ENCODE assay signal across 18 cellular contexts in the genomic region with DNA sequence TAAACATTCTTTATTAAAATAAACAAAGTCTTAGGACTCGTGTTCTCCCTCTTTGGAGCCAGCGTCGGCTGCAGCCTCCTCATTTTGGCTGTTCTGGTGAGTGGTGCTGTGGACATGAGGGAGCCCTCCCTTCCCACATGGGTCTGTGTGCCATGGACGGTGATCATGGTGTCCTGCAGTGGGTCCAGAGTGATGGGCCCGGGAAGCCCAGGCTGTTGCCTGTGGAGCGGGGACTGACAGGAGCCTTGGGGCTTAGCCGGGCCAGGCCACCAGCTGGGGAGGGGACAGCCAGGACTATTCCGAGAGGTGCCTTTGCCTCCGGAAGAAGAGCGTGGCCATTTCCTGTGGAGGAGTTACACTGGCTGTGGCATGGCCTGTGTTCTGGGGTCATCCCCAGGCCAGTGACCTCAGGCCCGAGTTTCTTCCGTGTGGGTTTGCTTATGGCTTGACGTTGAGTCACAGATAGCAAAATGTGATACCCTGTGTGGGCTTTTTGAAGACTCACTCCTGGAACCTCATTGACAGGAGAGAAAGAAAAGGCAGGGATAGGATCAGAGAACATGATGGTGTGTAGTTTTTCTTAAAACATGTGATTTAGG.
DNase-seq lines count a peak whose midpoint lies in the region; ATAC-seq and TF ChIP-seq lines count a peak whose summit lies in the region.
"Had no signal": no experiment of that assay in that cellular context is flagged by ENCODE, and none has a peak within 500 bp of the region (broad histone marks: within the 10 kb centered on the region; RNA-seq: fewer than 3 reads in every experiment).

No MANE protein-coding gene starts in this region.

- H3K27ac ChIP-seq in mesenchymal stem cell (ENCODE audit: low read length, poor library complexity, severe bottlenecking) (no peak overlapping the region), Peyer's patch (no peak overlapping the region)
- H3K27ac ChIP-seq: left ventricle myocardium inferior, prostate gland had no signal

- intact Hi-C loops in natural killer cell (cut with micrococcal nuclease): loop anchor here (5.0 kb wide), 1 partner anchor 113 kb away; no protein-coding TSS in a partner anchor

- H3K9me3 ChIP-seq in mesenchymal stem cell (ENCODE audit: control insufficient read depth, low read length) (no peaks in the 10 kb centered on the region), Peyer's patch (no peaks in the 10 kb centered on the region)
- H3K9me3 ChIP-seq: left ventricle myocardium inferior, prostate gland had no signal

- H3K9me3 Mint-ChIP-seq in natural killer cell: no peaks in the 10 kb centered on the region
- H3K9me3 Mint-ChIP-seq in natural killer cell treated with Interleukin-12 subunit alpha and Interleukin-12 subunit beta and Interleukin-15 and Interleukin-18, amount 100 ng/mL, for 72 hours: no peaks in the 10 kb centered on the region
- no peaks in the 10 kb centered on the region for H3K9me3 Mint-ChIP-seq in WTC11
- H3K9me3 Mint-ChIP-seq: endodermal cell had no signal

- H2AK5ac ChIP-seq in mesenchymal stem cell (ENCODE audit: low read length, severe bottlenecking): no peak overlapping the region

- H3K4me1 ChIP-seq in mesenchymal stem cell (ENCODE audit: control insufficient read depth, insufficient read depth, low read depth, low read length) (peaks cover 25% of the 10 kb centered on the region), Peyer's patch (peaks cover 0 to 12% (median 0%) of the 10 kb centered on the region in 4 donors)

- TF ChIP-seq POLR2A in Peyer's patch (IDR thresholded peaks at IDR 0.05): no peak

- peak overlapping the region; percentile 73 for H4K8ac ChIP-seq in mesenchymal stem cell (ENCODE audit: low read length)

- H2BK15ac ChIP-seq in mesenchymal stem cell (ENCODE audit: low read depth, poor library complexity, severe bottlenecking): no peak overlapping the region

- peaks cover 55 to 89% of the 10 kb centered on the region in 2 experiments for H3K36me3 ChIP-seq in mesenchymal stem cell (ENCODE audit: control insufficient read depth in 1 of 2, insufficient read depth in 2 of 2, low read depth in 1 of 2, low read length in 2 of 2)
- peaks cover 0 to 77% (median 0%) of the 10 kb centered on the region in 3 donors for H3K36me3 ChIP-seq in Peyer's patch
- H3K36me3 ChIP-seq: prostate gland had no signal

- no peak for TF ChIP-seq CTCF in natural killer cell (IDR thresholded peaks at IDR 0.05)
- no peak for TF ChIP-seq CTCF in WTC11 (IDR thresholded peaks at IDR 0.05)
- no peak for TF ChIP-seq CTCF in Peyer's patch (IDR thresholded peaks at IDR 0.05)

- no peaks in the 10 kb centered on the region for H3K27me3 Mint-ChIP-seq in natural killer cell (ENCODE audit: low read depth in 2 of 2)
- no peaks in the 10 kb centered on the region for H3K27me3 Mint-ChIP-seq in natural killer cell treated with Interleukin-12 subunit alpha and Interleukin-12 subunit beta and Interleukin-15 and Interleukin-18, amount 100 ng/mL, for 72 hours
- H3K27me3 Mint-ChIP-seq in WTC11 (ENCODE audit: low read depth): no peaks in the 10 kb centered on the region

- ATAC-seq in natural killer cell: peak in 1 of 3 donors; percentile 18
- ATAC-seq in natural killer cell treated with Interleukin-12 subunit alpha and Interleukin-12 subunit beta and Interleukin-15 and Interleukin-18, amount 100 ng/mL, for 72 hours: no peak
- no peak for ATAC-seq in WTC11
- ATAC-seq: stimulated activated naive CD8-positive, alpha-beta T cell treated with anti-CD3 and anti-CD28 coated beads, Interleukin-15, Interleukin-2, amounts not matched to agents 100 U/mL and 50 U/mL, for 24 hours had no signal

- DNase-seq in natural killer cell (no peak), WTC11 (ENCODE audit: low spot score) (no peak), mesenchymal stem cell (peak; percentile 21), islet precursor cell (no peak), NCI-H2227 treated with DMSO at 0.1 percent for 48 hours (lab: John Stamatoyannopoulos, UW) (no peak), Peyer's patch (no peak), SKM-1 treated with dmso at 0.1 percent for 144 hours (lab: John Stamatoyannopoulos, UW; ENCODE audit: unreplicated experiment) (no peak)
- no peak for DNase-seq in natural killer cell treated with Interleukin-12 subunit alpha and Interleukin-12 subunit beta and Interleukin-15 and Interleukin-18, amount 100 ng/mL, for 72 hours (ENCODE audit: low spot score)
- DNase-seq: activated T-cell treated with anti-CD3 and anti-CD28 coated beads for 4 hours; amygdala; endodermal cell; foreskin fibroblast; left ventricle myocardium inferior; NCI-H774; stimulated activated naive CD8-positive, alpha-beta T cell treated with anti-CD3 and anti-CD28 coated beads, Interleukin-15, Interleukin-2, amounts not matched to agents 100 U/mL and 50 U/mL, for 24 hours; T-helper 1 cell had no signal

- H3K36me3 Mint-ChIP-seq in natural killer cell (peaks cover 6% of the 10 kb centered on the region), WTC11 (peaks cover 91% of the 10 kb centered on the region)
- H3K36me3 Mint-ChIP-seq in natural killer cell treated with Interleukin-12 subunit alpha and Interleukin-12 subunit beta and Interleukin-15 and Interleukin-18, amount 100 ng/mL, for 72 hours: peaks cover 10% of the 10 kb centered on the region

- H3K14ac ChIP-seq in mesenchymal stem cell (ENCODE audit: low read length in 2 of 2): no peak overlapping the region

- peak overlapping the region; percentile 15 to 55 for H3K18ac ChIP-seq in mesenchymal stem cell (ENCODE audit: low read depth in 1 of 2, low read length in 2 of 2)

- WGBS in mesenchymal stem cell: 61% methylated on average over 13 of the region's 13 CpGs

- no peaks in the 10 kb centered on the region for H3K27me3 ChIP-seq in mesenchymal stem cell (ENCODE audit: control insufficient read depth in 1 of 2, insufficient read depth in 1 of 2, low read length in 2 of 2)
- no peaks in the 10 kb centered on the region for H3K27me3 ChIP-seq in Peyer's patch

- CTCF ChIA-PET in WTC11 (lab: Charles Lee): no interaction called here

- H2BK12ac ChIP-seq in mesenchymal stem cell (ENCODE audit: low read length in 2 of 2): no peak overlapping the region

- H2BK120ac ChIP-seq in mesenchymal stem cell (ENCODE audit: low read depth, low read length): peak overlapping the region; percentile 23

- H2AFZ ChIP-seq in mesenchymal stem cell (ENCODE audit: low read depth, low read length): no peak overlapping the region

- H2BK5ac ChIP-seq in mesenchymal stem cell (ENCODE audit: low read depth, low read length, poor library complexity, severe bottlenecking): no peak overlapping the region

- H3K4me3 Mint-ChIP-seq in natural killer cell (no peak overlapping the region), WTC11 (no peak overlapping the region)
- H3K4me3 Mint-ChIP-seq in natural killer cell treated with Interleukin-12 subunit alpha and Interleukin-12 subunit beta and Interleukin-15 and Interleukin-18, amount 100 ng/mL, for 72 hours: no peak overlapping the region
- H3K4me3 Mint-ChIP-seq: endodermal cell had no signal

- POLR2A ChIA-PET in WTC11 (lab: Charles Lee): no interaction called here

- H3K4me3 ChIP-seq in mesenchymal stem cell (ENCODE audit: insufficient read depth in 1 of 2, low read depth in 1 of 2, low read length in 2 of 2): no peak overlapping the region
- no peak overlapping the region for H3K4me3 ChIP-seq in Peyer's patch
- H3K4me3 ChIP-seq: left ventricle myocardium inferior, prostate gland, smooth muscle cell had no signal

- H3K23ac ChIP-seq in mesenchymal stem cell (ENCODE audit: low read length in 2 of 2): no peak overlapping the region

- no peak overlapping the region for H3K4ac ChIP-seq in mesenchymal stem cell (ENCODE audit: low read depth in 1 of 2, low read length in 2 of 2)

- H3K79me1 ChIP-seq in mesenchymal stem cell (replicated peaks; ENCODE audit: low read length, poor library complexity, severe bottlenecking): peaks cover 40% of the 10 kb centered on the region

- no peak overlapping the region for H4K91ac ChIP-seq in mesenchymal stem cell (ENCODE audit: low read length)

- H3K4me1 Mint-ChIP-seq in natural killer cell (peaks cover 52 to 68% of the 10 kb centered on the region in 2 donors), WTC11 (peaks cover 41% of the 10 kb centered on the region)
- H3K4me1 Mint-ChIP-seq in natural killer cell treated with Interleukin-12 subunit alpha and Interleukin-12 subunit beta and Interleukin-15 and Interleukin-18, amount 100 ng/mL, for 72 hours (ENCODE audit: low read depth in 2 of 2): peaks cover 26 to 46% of the 10 kb centered on the region in 2 donors

- H3K4me2 ChIP-seq in mesenchymal stem cell (ENCODE audit: low read length, poor library complexity, severe bottlenecking): no peak overlapping the region
- H3K4me2 ChIP-seq: smooth muscle cell had no signal

- H3K27ac Mint-ChIP-seq in natural killer cell (peak overlapping the region; percentile 70 to 74), WTC11 (peak overlapping the region; percentile 81)
- H3K27ac Mint-ChIP-seq in natural killer cell treated with Interleukin-12 subunit alpha and Interleukin-12 subunit beta and Interleukin-15 and Interleukin-18, amount 100 ng/mL, for 72 hours: peak overlapping the region in 1 of 2 donors; percentile 74

- no peak overlapping the region for H3K9ac ChIP-seq in mesenchymal stem cell (ENCODE audit: low read length)

TF ChIP-seq in WTC11, 78 proteins besides CTCF, POLR2A, EP300 and RAD21 (continues in another document):
- no peak for TF ChIP-seq PRRX2 (CRISPR knock-in tag; IDR thresholded peaks at IDR 0.05)
- TF ChIP-seq, protein P1, sequence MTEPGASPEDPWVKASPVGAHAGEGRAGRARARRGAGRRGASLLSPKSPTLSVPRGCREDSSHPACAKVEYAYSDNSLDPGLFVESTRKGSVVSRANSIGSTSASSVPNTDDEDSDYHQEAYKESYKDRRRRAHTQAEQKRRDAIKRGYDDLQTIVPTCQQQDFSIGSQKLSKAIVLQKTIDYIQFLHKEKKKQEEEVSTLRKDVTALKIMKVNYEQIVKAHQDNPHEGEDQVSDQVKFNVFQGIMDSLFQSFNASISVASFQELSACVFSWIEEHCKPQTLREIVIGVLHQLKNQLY (CRISPR knock-in tag; IDR thresholded peaks at IDR 0.05): no peak
